Comparison of ENCODE assay signal across 8 cellular contexts in genomic region chr19:50460161-50460765, GRCh38. TPM values are rescaled to one million over a fixed set of nuclear protein-coding genes. Genes with fewer than 3 reads are reported as not detected.
DNase-seq lines count a peak whose midpoint lies in the region; ATAC-seq and TF ChIP-seq lines count a peak whose summit lies in the region.

No MANE protein-coding gene starts in this region.

- no peaks in the 10 kb centered on the region for H3K9me2 ChIP-seq in MM.1S (replicated peaks; ENCODE audit: insufficient read depth, low read length)

- peak; percentile 54 for ATAC-seq in GM21528 (IDR thresholded peaks at IDR 0.05; ENCODE audit: low FRiP score, unreplicated experiment)
- no peak for ATAC-seq in HG02623 (IDR thresholded peaks at IDR 0.05; ENCODE audit: unreplicated experiment)

- no peak overlapping the region; the same call in 1 of the 2 replicates for H3K9ac ChIP-seq in MM.1S (ENCODE audit: low read length)

- 0 out of 2 replicates have a peak, but pooled peaks have one; percentile 14 for TF ChIP-seq CTCF in MM.1S (IDR thresholded peaks at IDR 0.05; ENCODE audit: low read length)
- TF ChIP-seq CTCF in fibroblast of the aortic adventitia (IDR thresholded peaks at IDR 0.05; ENCODE audit: insufficient read depth, low read length): no peak

- peaks cover 4% of the 10 kb centered on the region for H3F3A ChIP-seq in MM.1S (ENCODE audit: insufficient read depth, low read length)

- no peaks in the 10 kb centered on the region for H3K9me3 ChIP-seq in MM.1S (replicated peaks; ENCODE audit: insufficient read depth, low read length)

- no peak overlapping the region for H3K27ac ChIP-seq in MM.1S (ENCODE audit: low read length)

- H3K4me2 ChIP-seq in MM.1S (ENCODE audit: low read depth, low read length): peak overlapping the region; percentile 74

- H3K4me3 ChIP-seq in MM.1S (ENCODE audit: low read length): peak overlapping the region; percentile 38
- H3K4me3 ChIP-seq in fibroblast of the aortic adventitia (ENCODE audit: low read depth, low read length): no peak overlapping the region

- H3K4me1 ChIP-seq in MM.1S (ENCODE audit: low read length): peaks cover 5% of the 10 kb centered on the region; the same call in 1 of the 2 replicates

- H2AFZ ChIP-seq in MM.1S (ENCODE audit: low read length): peak overlapping the region; percentile 6; the same call in 1 of the 2 replicates

- H3K27me3 ChIP-seq in MM.1S (replicated peaks; ENCODE audit: insufficient read depth, low read length): peaks cover 61% of the 10 kb centered on the region

- H3K36me3 ChIP-seq in MM.1S (replicated peaks; ENCODE audit: insufficient read depth, low read length): no peaks in the 10 kb centered on the region

- no peaks in the 10 kb centered on the region for H3K79me2 ChIP-seq in MM.1S (ENCODE audit: low read length)

- DNase-seq in GM03348 (ENCODE audit: low spot score) (peak; percentile 45), MM.1S (peak; percentile 19), fibroblast of the aortic adventitia (ENCODE audit: low read depth) (peak; percentile 43), OCI-M2 (lab: John Stamatoyannopoulos, UW; ENCODE audit: unreplicated experiment) (no peak), NCI-H345 (lab: John Stamatoyannopoulos, UW) (no peak)
- DNase-seq in stimulated activated CD4-positive, alpha-beta T cell treated with anti-CD3 and anti-CD28 coated beads, Interleukin-4, amount 100 ng/mL, for 4 hours: no peak

- no peaks in the 10 kb centered on the region for H4K20me1 ChIP-seq in MM.1S (ENCODE audit: insufficient read depth, low read length)

RNA-seq across cellular contexts. Expression of gene EMC10, which starts 16.0 kb away (rescaled TPM):
- 22.8 and 35.2 TPM in 2 replicates for total RNA-seq in fibroblast of the aortic adventitia (ENCODE audit: low replicate concordance)

RNA-seq across cellular contexts. Expression of gene GARIN5A, which starts 16.4 kb away (rescaled TPM):
- total RNA-seq in fibroblast of the aortic adventitia (ENCODE audit: low replicate concordance): not detected in 2 replicates

RNA-seq across cellular contexts. Expression of gene MYBPC2, which starts 27.6 kb away (rescaled TPM):
- not detected in 2 replicates for total RNA-seq in fibroblast of the aortic adventitia (ENCODE audit: low replicate concordance)

RNA-seq across cellular contexts. Expression of gene SPIB, which starts 41.5 kb away (rescaled TPM):
- not detected in 2 replicates for total RNA-seq in fibroblast of the aortic adventitia (ENCODE audit: low replicate concordance)

RNA-seq across cellular contexts. Expression of gene JOSD2, which starts 50.7 kb away (rescaled TPM):
- 12.1 and 26.7 TPM in 2 replicates for total RNA-seq in fibroblast of the aortic adventitia (ENCODE audit: low replicate concordance)

Comparison
In these comparisons a context has a peak if more than half of its experiments do, and no peak if none do; other contexts are left out.
1. DNase-seq: peak in GM03348 (single experiment), MM.1S (single experiment) and fibroblast of the aortic adventitia (single experiment); none in stimulated activated CD4-positive, alpha-beta T cell treated with anti-CD3 and anti-CD28 coated beads, Interleukin-4, amount 100 ng/mL, for 4 hours (0 of 2), OCI-M2 (single experiment) and NCI-H345 (single experiment).